In genomic region chr10:110228066-110228465, GRCh38 we compare ENCODE assay signal across 10 cellular contexts. TPM values are rescaled to one million over a fixed set of nuclear protein-coding genes. Genes with fewer than 3 reads are reported as not detected.
A peak's percentile ranks its signal among the peaks of the same experiment; 100 is the strongest.
DNase-seq lines count a peak whose midpoint lies in the region; ATAC-seq and TF ChIP-seq lines count a peak whose summit lies in the region.
"Had no signal": no experiment of that assay in that cellular context is flagged by ENCODE, and none has a peak within 500 bp of the region (broad histone marks: within the 10 kb centered on the region; RNA-seq: fewer than 3 reads in every experiment).

No MANE protein-coding gene starts in this region.

- H3K27ac ChIP-seq in mesendoderm (ENCODE audit: low read depth, low read length) (no peak overlapping the region), tibial artery (peak overlapping the region; percentile 89 to 93)

- H3K18ac ChIP-seq in mesendoderm (ENCODE audit: low read length): no peak overlapping the region

- H3K4me3 ChIP-seq in mesendoderm (ENCODE audit: low read length): no peak overlapping the region
- peak overlapping the region; percentile 92 to 95 for H3K4me3 ChIP-seq in tibial artery

- peak overlapping the region; percentile 95 for H3K4me3 Mint-ChIP-seq in activated naive CD4-positive, alpha-beta T cell treated with anti-CD3 and anti-CD28 coated beads, Interleukin-2, amount 50 U/mL, for 24 hours
- H3K4me3 Mint-ChIP-seq in activated naive CD8-positive, alpha-beta T cell treated with anti-CD3 and anti-CD28 coated beads for 36 hours: peak overlapping the region; percentile 93

- no peak overlapping the region for H4K8ac ChIP-seq in mesendoderm (ENCODE audit: low read depth, low read length)

- H3K27me3 ChIP-seq in mesendoderm (ENCODE audit: insufficient read depth, low read length, poor library complexity) (no peaks in the 10 kb centered on the region), tibial artery (no peaks in the 10 kb centered on the region)
- H3K27me3 ChIP-seq: BE2C had no signal

- H3K36me3 Mint-ChIP-seq in activated naive CD4-positive, alpha-beta T cell treated with anti-CD3 and anti-CD28 coated beads, Interleukin-2, amount 50 U/mL, for 24 hours: peaks cover 13% of the 10 kb centered on the region
- H3K36me3 Mint-ChIP-seq in activated naive CD8-positive, alpha-beta T cell treated with anti-CD3 and anti-CD28 coated beads for 36 hours: peaks cover 14% of the 10 kb centered on the region

- no peak overlapping the region for H3K9ac ChIP-seq in mesendoderm (ENCODE audit: low read length)

- H3K4me1 Mint-ChIP-seq in activated naive CD4-positive, alpha-beta T cell treated with anti-CD3 and anti-CD28 coated beads, Interleukin-2, amount 50 U/mL, for 24 hours: peaks cover 44% of the 10 kb centered on the region
- peaks cover 37% of the 10 kb centered on the region for H3K4me1 Mint-ChIP-seq in activated naive CD8-positive, alpha-beta T cell treated with anti-CD3 and anti-CD28 coated beads for 36 hours

- DNase-seq in activated naive CD4-positive, alpha-beta T cell treated with anti-CD3 and anti-CD28 coated beads, Interleukin-2, amount 50 U/mL, for 16 hours: no peak
- DNase-seq in activated naive CD8-positive, alpha-beta T cell treated with anti-CD3 and anti-CD28 coated beads for 36 hours: no peak
- DNase-seq in mesendoderm (no peak), tibial artery (no peak), SW480 (ENCODE audit: low spot score) (no peak)
- DNase-seq: BE2C, erythroblast had no signal

- H2BK15ac ChIP-seq in mesendoderm (replicated peaks; ENCODE audit: low read depth): no peak overlapping the region

- no peaks in the 10 kb centered on the region for H3K27me3 Mint-ChIP-seq in activated naive CD4-positive, alpha-beta T cell treated with anti-CD3 and anti-CD28 coated beads, Interleukin-2, amount 50 U/mL, for 24 hours
- peaks cover 4% of the 10 kb centered on the region for H3K27me3 Mint-ChIP-seq in activated naive CD8-positive, alpha-beta T cell treated with anti-CD3 and anti-CD28 coated beads for 36 hours

- TF ChIP-seq CTCF in tibial artery (IDR thresholded peaks at IDR 0.05): no peak

- H3K9me3 ChIP-seq in tibial artery: no peaks in the 10 kb centered on the region
- H3K9me3 ChIP-seq: BE2C had no signal

- no peak overlapping the region for H2AK5ac ChIP-seq in mesendoderm (ENCODE audit: low read length)

- no peak overlapping the region for H2BK5ac ChIP-seq in mesendoderm (ENCODE audit: low read length)

- H3K4ac ChIP-seq in mesendoderm (ENCODE audit: low read depth, low read length): no peak overlapping the region

- H3K36me3 ChIP-seq in mesendoderm (ENCODE audit: control insufficient read depth, insufficient read depth, low read length) (no peaks in the 10 kb centered on the region), tibial artery (peaks cover 5 to 27% (median 17%) of the 10 kb centered on the region in 3 donors)

- H3K9me3 Mint-ChIP-seq in activated naive CD4-positive, alpha-beta T cell treated with anti-CD3 and anti-CD28 coated beads, Interleukin-2, amount 50 U/mL, for 24 hours: no peaks in the 10 kb centered on the region
- H3K9me3 Mint-ChIP-seq in activated naive CD8-positive, alpha-beta T cell treated with anti-CD3 and anti-CD28 coated beads for 36 hours: no peaks in the 10 kb centered on the region

- H3K79me1 ChIP-seq in mesendoderm (ENCODE audit: low read length): no peaks in the 10 kb centered on the region

- no peak overlapping the region for H2BK120ac ChIP-seq in mesendoderm (ENCODE audit: low read depth, low read length)

- whole genome bisulfite sequencing in mesendoderm (ENCODE audit: extremely low coverage, insufficient coverage, low lambda C conversion rate): no CpG with 5 or more reads among the region's 10 CpGs

- no peak overlapping the region for H3K27ac Mint-ChIP-seq in activated naive CD4-positive, alpha-beta T cell treated with anti-CD3 and anti-CD28 coated beads, Interleukin-2, amount 50 U/mL, for 24 hours
- no peak overlapping the region for H3K27ac Mint-ChIP-seq in activated naive CD8-positive, alpha-beta T cell treated with anti-CD3 and anti-CD28 coated beads for 36 hours

- no peak overlapping the region for H3K4me2 ChIP-seq in mesendoderm (ENCODE audit: low read length)

- no peaks in the 10 kb centered on the region for H3K79me2 ChIP-seq in mesendoderm (ENCODE audit: control insufficient read depth, insufficient read depth, low read length)

- ATAC-seq in GM18519 (IDR thresholded peaks at IDR 0.05; ENCODE audit: low FRiP score, unreplicated experiment): no peak
- ATAC-seq in GM18858 (IDR thresholded peaks at IDR 0.05; ENCODE audit: unreplicated experiment): no peak

- H3K56ac ChIP-seq in mesendoderm (ENCODE audit: low read length): no peak overlapping the region

- intact Hi-C loops in tibial artery (cut with DNase I; ENCODE audit: low total_unique reads): loop anchor here (5.0 kb wide), 2 partner anchors 39 to 91 kb away; no protein-coding TSS in a partner anchor

- peak overlapping the region; percentile 66 for H3K23ac ChIP-seq in mesendoderm (ENCODE audit: low read length)

- H4K5ac ChIP-seq in mesendoderm (ENCODE audit: low read length): no peak overlapping the region

- H3K4me1 ChIP-seq in mesendoderm (ENCODE audit: control insufficient read depth, low read depth, low read length) (peaks cover 2% of the 10 kb centered on the region), tibial artery (peaks cover 0 to 61% (median 30%) of the 10 kb centered on the region in 4 donors)
- H3K4me1 ChIP-seq: BE2C had no signal

RNA-seq across cellular contexts. Expression of gene MXI1, which starts 20.7 kb away (rescaled TPM):
- 10 to 100 TPM; 24.4 to 26.7 TPM for total RNA-seq in activated naive CD8-positive, alpha-beta T cell treated with anti-CD3 and anti-CD28 coated beads for 36 hours
- 4.7 TPM for polyA plus RNA-seq in mesendoderm (2013, experiment 1 of 2)
- 4.4 TPM for polyA plus RNA-seq in mesendoderm (2013, experiment 2 of 2)
